9 cellular contexts compared by ENCODE assay signal in the genomic region with DNA sequence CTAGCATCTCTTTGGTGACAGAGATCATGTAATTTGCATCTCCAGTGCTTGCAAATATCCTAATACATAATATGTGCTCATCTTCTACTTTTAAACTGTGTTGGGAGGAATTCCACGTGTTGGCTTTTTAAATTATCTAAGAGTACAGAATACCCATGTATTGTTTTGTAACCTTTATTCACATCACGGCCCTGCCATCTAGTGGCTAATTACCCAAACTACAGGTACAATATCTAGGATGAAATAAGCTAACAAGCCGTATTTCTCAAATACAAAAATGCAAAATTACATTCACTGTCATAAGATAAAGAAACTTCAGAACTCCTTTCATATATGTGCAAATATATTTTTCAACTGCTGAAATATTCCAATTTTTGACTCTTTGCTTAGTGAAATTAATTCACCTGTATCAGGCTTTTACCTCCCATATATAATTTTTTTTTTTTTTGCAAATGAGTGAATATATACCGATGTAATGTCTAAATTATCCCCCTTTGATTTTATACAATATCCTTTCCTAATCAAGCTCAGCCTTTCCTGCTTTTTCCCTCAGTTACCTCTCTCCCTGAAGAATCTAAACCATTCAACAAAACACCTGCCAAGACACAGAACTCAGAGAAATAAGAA. TPM values are rescaled to one million over a fixed set of nuclear protein-coding genes. Genes with fewer than 3 reads are reported as not detected.
DNase-seq lines count a peak whose midpoint lies in the region; ATAC-seq and TF ChIP-seq lines count a peak whose summit lies in the region.
"Had no signal": no experiment of that assay in that cellular context is flagged by ENCODE, and none has a peak within 500 bp of the region (broad histone marks: within the 10 kb centered on the region; RNA-seq: fewer than 3 reads in every experiment).

No MANE protein-coding gene starts in this region.

- no peak overlapping the region for H3K4me3 Mint-ChIP-seq in naive thymus-derived CD4-positive, alpha-beta T cell
- H3K4me3 Mint-ChIP-seq: activated naive CD8-positive, alpha-beta T cell had no signal

- POLR2A ChIA-PET in PC-9 (lab: Charles Lee; ENCODE audit: unreplicated experiment) = no interaction called here
- POLR2A ChIA-PET in naive thymus-derived CD4-positive, alpha-beta T cell (lab: Charles Lee) = no interaction called here

- DNase-seq in cardiac muscle cell (ENCODE audit: low read depth in 1 of 2, low spot score in 1 of 2) (peak; percentile 39 to 46), cardiac septum (ENCODE audit: low spot score) (no peak), PC-9 (peak in 1 of 2 experiments; percentile 35), dorsolateral prefrontal cortex (no peak), occipital lobe (lab: John Stamatoyannopoulos, UW) (no peak)
- DNase-seq in naive thymus-derived CD4-positive, alpha-beta T cell = peak in 6 of 9 donors; percentile 4 to 34 (median 24)

- no peaks in the 10 kb centered on the region for H3K4me1 ChIP-seq in cardiac muscle cell (ENCODE audit: low read depth)
- H3K4me1 ChIP-seq in PC-9 (replicated peaks; ENCODE audit: insufficient read depth) = no peaks in the 10 kb centered on the region
- no peaks in the 10 kb centered on the region for H3K4me1 ChIP-seq in naive thymus-derived CD4-positive, alpha-beta T cell (ENCODE audit: control insufficient read depth in 2 of 2, insufficient read depth in 2 of 2, low read length in 2 of 2)

- no TSS peak for BruUV-seq in PC-9 (replicated peaks; lab: Mats Ljungman, UMichigan)

- peaks cover 0 to 4% (median 0%) of the 10 kb centered on the region in 5 donors for H3K36me3 Mint-ChIP-seq in naive thymus-derived CD4-positive, alpha-beta T cell

- ATAC-seq in HG03066 (IDR thresholded peaks at IDR 0.05; ENCODE audit: low read depth, unreplicated experiment) (peak; percentile 63), GM18511 (IDR thresholded peaks at IDR 0.05; ENCODE audit: unreplicated experiment) (no peak)
- ATAC-seq in naive thymus-derived CD4-positive, alpha-beta T cell = peak; percentile 70

- H3K4me3 ChIP-seq in cardiac muscle cell = no peak overlapping the region
- H3K4me3 ChIP-seq in PC-9 = no peak overlapping the region
- no peak overlapping the region for H3K4me3 ChIP-seq in dorsolateral prefrontal cortex
- no peak overlapping the region for H3K4me3 ChIP-seq in naive thymus-derived CD4-positive, alpha-beta T cell (ENCODE audit: low read length)

- H3F3A ChIP-seq in PC-9 (ENCODE audit: insufficient read depth, low read depth) = no peaks in the 10 kb centered on the region

- no peak overlapping the region for H3K27ac Mint-ChIP-seq in naive thymus-derived CD4-positive, alpha-beta T cell
- H3K27ac Mint-ChIP-seq: activated naive CD8-positive, alpha-beta T cell had no signal

- no peak overlapping the region for H3K4me2 ChIP-seq in PC-9

- H3K9me3 ChIP-seq in cardiac muscle cell (ENCODE audit: low read depth) = peaks cover 4% of the 10 kb centered on the region
- H3K9me3 ChIP-seq in PC-9 (ENCODE audit: insufficient read depth, low read depth) = peaks cover 7% of the 10 kb centered on the region; the same call in 1 of the 2 replicates
- no peaks in the 10 kb centered on the region for H3K9me3 ChIP-seq in naive thymus-derived CD4-positive, alpha-beta T cell (ENCODE audit: control insufficient read depth in 2 of 3, low read length in 3 of 3)

- TF ChIP-seq CTCF in cardiac muscle cell (IDR thresholded peaks at IDR 0.05; ENCODE audit: low read depth, low read length) = peak; percentile 51
- TF ChIP-seq CTCF in PC-9 (conservative IDR thresholded peaks at IDR 0.05) = peak; percentile 82
- TF ChIP-seq CTCF in dorsolateral prefrontal cortex (IDR thresholded peaks at IDR 0.05 in 54 of 56, conservative IDR thresholded peaks at IDR 0.05 in 2 of 56; ENCODE audit: low read depth in 1 of 56, partially characterized antibody in 56 of 56) = peak; percentile 45 to 81 (median 68)

- H3K27me3 Mint-ChIP-seq in naive thymus-derived CD4-positive, alpha-beta T cell = peaks cover 10 to 36% (median 23%) of the 10 kb centered on the region in 5 donors

- H3K27ac ChIP-seq in cardiac muscle cell (no peak overlapping the region), PC-9 (no peak overlapping the region), dorsolateral prefrontal cortex (no peak overlapping the region)
- no peak overlapping the region for H3K27ac ChIP-seq in naive thymus-derived CD4-positive, alpha-beta T cell (ENCODE audit: low read depth, low read length)

- H3K36me3 ChIP-seq in cardiac muscle cell (no peaks in the 10 kb centered on the region), PC-9 (ENCODE audit: low read depth) (no peaks in the 10 kb centered on the region)
- H3K36me3 ChIP-seq in naive thymus-derived CD4-positive, alpha-beta T cell (ENCODE audit: control insufficient read depth in 2 of 3, insufficient read depth in 3 of 3, low read length in 3 of 3) = no peaks in the 10 kb centered on the region

- H3K79me2 ChIP-seq in PC-9 (ENCODE audit: low read depth) = no peaks in the 10 kb centered on the region

- intact Hi-C loops in cardiac septum (cut with DNase I) = no loop called here
- intact Hi-C loops in PC-9 (cut with micrococcal nuclease; ENCODE audit: unreplicated experiment) = no loop called here
- intact Hi-C loops in dorsolateral prefrontal cortex (cut with DNase I) = loop anchor here in 1 of 2 donors (5.0 kb wide), 1 partner anchor 481 kb away; no protein-coding TSS in a partner anchor
- intact Hi-C loops in naive thymus-derived CD4-positive, alpha-beta T cell (cut with micrococcal nuclease) = loop anchor here (1.0 to 10.0 kb wide), 5 partner anchors 43 to 1981 kb away; no protein-coding TSS in a partner anchor

- no peaks in the 10 kb centered on the region for H3K4me1 Mint-ChIP-seq in naive thymus-derived CD4-positive, alpha-beta T cell

- CTCF ChIA-PET in PC-9 (lab: Charles Lee) = interaction anchor here (0.7 to 0.9 kb wide), 2 partner anchors 14 to 695 kb away, joined by 4 read pairs; no protein-coding TSS in a partner anchor
- CTCF ChIA-PET in naive thymus-derived CD4-positive, alpha-beta T cell (lab: Charles Lee) = interaction anchor here (0.6 to 0.7 kb wide), 4 partner anchors 13 to 1994 kb away, joined by 3 to 4 read pairs (median 3); no protein-coding TSS in a partner anchor

- H4K20me1 ChIP-seq in PC-9 (ENCODE audit: insufficient read depth) = no peaks in the 10 kb centered on the region; the same call in 1 of the 2 replicates

- H3K27me3 ChIP-seq in cardiac muscle cell (no peaks in the 10 kb centered on the region), PC-9 (ENCODE audit: insufficient read depth, low read depth) (no peaks in the 10 kb centered on the region), dorsolateral prefrontal cortex (no peaks in the 10 kb centered on the region)
- peaks cover 0 to 3% of the 10 kb centered on the region in 2 donors for H3K27me3 ChIP-seq in naive thymus-derived CD4-positive, alpha-beta T cell (ENCODE audit: control insufficient read depth in 2 of 2, insufficient read depth in 2 of 2, low read length in 2 of 2)

- H2AFZ ChIP-seq in PC-9 = no peak overlapping the region

- H3K9me2 ChIP-seq in PC-9 (ENCODE audit: insufficient read depth) = no peaks in the 10 kb centered on the region

- peaks cover 0 to 7% (median 4%) of the 10 kb centered on the region in 11 donors for H3K9me3 Mint-ChIP-seq in naive thymus-derived CD4-positive, alpha-beta T cell

RNA-seq across cellular contexts. Expression of a gene that starts 30.3 kb away (rescaled TPM):
- 48.2 and 94.2 TPM in 2 replicates for total RNA-seq in cardiac muscle cell
- polyA plus RNA-seq in cardiac muscle cell = 81.8 and 84.5 TPM in 2 replicates
- total RNA-seq in cardiac septum = 15.6 TPM
- total RNA-seq in PC-9 (2021) = 55.0 and 61.5 TPM in 2 replicates
- 10 to 100 TPM; 12.1 to 33.6 (median 20.0) TPM for total RNA-seq in dorsolateral prefrontal cortex
- total RNA-seq in naive thymus-derived CD4-positive, alpha-beta T cell = 10 to 100 TPM; 33.5 to 65.8 (median 50.3) TPM
- polyA plus RNA-seq in naive thymus-derived CD4-positive, alpha-beta T cell = 10 to 100 TPM; 29.8 to 43.9 TPM
- 116 TPM for total RNA-seq in occipital lobe

Comparison
In these comparisons a context has a peak if more than half of its experiments do, and no peak if none do; other contexts are left out.
1. DNase-seq: peak in cardiac muscle cell (2 of 2) and naive thymus-derived CD4-positive, alpha-beta T cell (6 of 9); none in cardiac septum (single experiment), dorsolateral prefrontal cortex (0 of 10) and occipital lobe (single experiment).
2. intact Hi-C loops: an anchor here in naive thymus-derived CD4-positive, alpha-beta T cell (1.0 to 10.0 kb wide); none called in cardiac septum and PC-9.
3. Peak in every context shown above with its lines, with median percentiles within 50 percentile points of each other: CTCF ChIP-seq.